8 cellular contexts compared by ENCODE assay signal in genomic region chr2:65437392-65438135, GRCh38. TPM values are rescaled to one million over a fixed set of nuclear protein-coding genes. Genes with fewer than 3 reads are reported as not detected.
DNase-seq lines count a peak whose midpoint lies in the region; ATAC-seq, FAIRE-seq and TF ChIP-seq lines count a peak whose summit lies in the region.

No MANE protein-coding gene starts in this region.

- no peak for FAIRE-seq in HepG2 (lab: Jason Lieb, UNC)

- H3K4ac ChIP-seq in IMR-90 (ENCODE audit: low read depth, low read length) = peak overlapping the region; percentile 34

- no peak for TF ChIP-seq CTCF in IMR-90 (conservative IDR thresholded peaks at IDR 0.05; ENCODE audit: low read depth, low read length)
- TF ChIP-seq CTCF in astrocyte of the cerebellum (IDR thresholded peaks at IDR 0.05; ENCODE audit: low read depth, low read length, missing control alignments) = no peak
- TF ChIP-seq CTCF in HepG2 (CRISPR knock-in tag; IDR thresholded peaks at IDR 0.05) = no peak

- POLR2A ChIA-PET in IMR-90 (lab: Charles Lee; ENCODE audit: unreplicated experiment) (no interaction called here), HepG2 (lab: Yijun Ruan, JAX) (interaction anchor here (0.6 to 5.5 kb wide), 23 partner anchors 10 to 783 kb away, joined by 3 to 66 read pairs (median 5); partner anchors contain the start of gene ACTR2)

- H3K4me2 ChIP-seq in IMR-90 (ENCODE audit: low read depth, low read length) (no peak overlapping the region), HepG2 (ENCODE audit: low read depth, low read length) (peak overlapping the region; percentile 96)

- H3K9ac ChIP-seq in IMR-90 (ENCODE audit: low read depth, low read length) (no peak overlapping the region), HepG2 (ENCODE audit: insufficient read depth, low read depth, low read length) (peak overlapping the region; percentile 90), subcutaneous abdominal adipose tissue (ENCODE audit: low read length in 5 of 5) (peak overlapping the region in 1 of 5 donors; percentile 62)

- H3K27ac ChIP-seq in IMR-90 (ENCODE audit: insufficient read depth, low read length) (no peak overlapping the region), HepG2 (ENCODE audit: extremely low read length, insufficient read depth, low read length) (peak overlapping the region; percentile 97), subcutaneous abdominal adipose tissue (ENCODE audit: low read depth, low read length) (peak overlapping the region; percentile 93)

- CTCF ChIA-PET in IMR-90 (lab: Yijun Ruan, JAX) = no interaction called here
- CTCF ChIA-PET in HepG2 (lab: Yijun Ruan, JAX; ENCODE audit: low intra/inter-chr PET ratio, low total read pairs) = no interaction called here

- intact Hi-C loops in IMR-90 (cut with micrococcal nuclease) = loop anchor here (2.0 to 10.0 kb wide), 2 partner anchors 115 to 373 kb away; no protein-coding TSS in a partner anchor
- intact Hi-C loops in HepG2 (cut with micrococcal nuclease; ENCODE audit: unreplicated experiment) = loop anchor here (2.0 kb wide), 1 partner anchor 45 kb away; no protein-coding TSS in a partner anchor

- H3K79me1 ChIP-seq in IMR-90 (ENCODE audit: low read depth in 1 of 2, low read length in 2 of 2) = peaks cover 0 to 4% of the 10 kb centered on the region in 2 experiments; a peak in 2 of 4 replicates

- BruUV-seq in IMR-90 (replicated peaks; lab: Mats Ljungman, UMichigan) = no TSS peak
- no TSS peak for BruUV-seq in HepG2 (replicated peaks; lab: Mats Ljungman, UMichigan)

- H3K79me2 ChIP-seq in HepG2 (ENCODE audit: insufficient read depth, low read length) = peaks cover 5% of the 10 kb centered on the region

- no peak overlapping the region; the same call in 1 of the 2 replicates for H4K91ac ChIP-seq in IMR-90 (ENCODE audit: insufficient read depth, low read depth, low read length)

- 0 out of 2 replicates have a peak overlapping the region, but pooled peaks have one; percentile 35 for H3K14ac ChIP-seq in IMR-90 (replicated peaks; ENCODE audit: low read depth, low read length)

- H2BK5ac ChIP-seq in IMR-90 (ENCODE audit: low read depth, low read length, poor library complexity, severe bottlenecking) = no peak overlapping the region

- H3K56ac ChIP-seq in IMR-90 (ENCODE audit: extremely low read depth, insufficient read depth, low read length) = no peak overlapping the region

- H2BK20ac ChIP-seq in IMR-90 (ENCODE audit: low read depth, low read length) = no peak overlapping the region; the same call in 1 of the 2 replicates

- ATAC-seq in IMR-90 (ENCODE audit: low read depth) (no peak), HepG2 (no peak)

- H2AK9ac ChIP-seq in IMR-90 (replicated peaks; ENCODE audit: low read depth, low read length, poor library complexity) = no peak overlapping the region

- H3K36me3 ChIP-seq in IMR-90 (ENCODE audit: control insufficient read depth, insufficient read depth, low read length) (no peaks in the 10 kb centered on the region), HepG2 (replicated peaks in 1 of 2; ENCODE audit: control insufficient read depth in 1 of 2, insufficient read depth in 2 of 2, low read length in 2 of 2) (no peaks in the 10 kb centered on the region), subcutaneous abdominal adipose tissue (ENCODE audit: control insufficient read depth in 5 of 5, insufficient read depth in 5 of 5, low read length in 5 of 5) (no peaks in the 10 kb centered on the region)

- H3K4me1 ChIP-seq in IMR-90 (ENCODE audit: control insufficient read depth, insufficient read depth, low read length) = peaks cover 5% of the 10 kb centered on the region; the same call in 1 of the 2 replicates
- H3K4me1 ChIP-seq in HepG2 (ENCODE audit: insufficient read depth, low read length) = peaks cover 49% of the 10 kb centered on the region
- H3K4me1 ChIP-seq in subcutaneous abdominal adipose tissue (ENCODE audit: control insufficient read depth in 5 of 5, insufficient read depth in 5 of 5, low read length in 5 of 5) = peaks cover 0 to 29% (median 20%) of the 10 kb centered on the region in 5 donors

- H4K5ac ChIP-seq in IMR-90 (ENCODE audit: low read depth, low read length) = no peak overlapping the region; the same call in 1 of the 2 replicates

- dilution Hi-C loops in IMR-90 (cut with HindIII; ENCODE audit: low sequenced_read_pairs, unreplicated experiment) = no loop called here

- TF ChIP-seq RAD21 in IMR-90 (IDR thresholded peaks at IDR 0.05; ENCODE audit: low read length) (no peak), HepG2 (CRISPR knock-in tag; IDR thresholded peaks at IDR 0.05) (no peak)

- TF ChIP-seq POLR2A in IMR-90 (IDR thresholded peaks at IDR 0.05; ENCODE audit: low read depth, low read length) = no peak
- TF ChIP-seq POLR2A in HepG2 (IDR thresholded peaks at IDR 0.05; ENCODE audit: insufficient read depth in 1 of 2, low read depth in 2 of 2, low read length in 2 of 2) = no peak; a peak in 1 of 4 replicates

- H3K4me3 ChIP-seq in IMR-90 (ENCODE audit: insufficient read depth, low read depth, low read length) (no peak overlapping the region), astrocyte of the cerebellum (ENCODE audit: low read depth, low read length) (peak overlapping the region; percentile 70), HepG2 (replicated peaks in 1 of 3; ENCODE audit: insufficient read depth in 1 of 3, low read depth in 2 of 3, low read length in 3 of 3) (peak overlapping the region; percentile 63 to 82 (median 80)), subcutaneous abdominal adipose tissue (ENCODE audit: low read depth in 1 of 5, low read length in 5 of 5) (peak overlapping the region in 2 of 5 donors; percentile 78 to 82)

- peak overlapping the region; percentile 48 to 67; a peak in 3 of 4 replicates for H4K8ac ChIP-seq in IMR-90 (ENCODE audit: low read depth in 2 of 2, low read length in 2 of 2)

- no peak overlapping the region for H2AK5ac ChIP-seq in IMR-90 (ENCODE audit: low read depth, low read length)

- H3K27me3 ChIP-seq in IMR-90 (ENCODE audit: control insufficient read depth, insufficient read depth, low read length) = no peaks in the 10 kb centered on the region; the same call in 1 of the 2 replicates
- H3K27me3 ChIP-seq in HepG2 (ENCODE audit: control insufficient read depth in 1 of 2, insufficient read depth in 2 of 2, low read length in 2 of 2) = no peaks in the 10 kb centered on the region; a peak in 1 of 5 replicates
- H3K27me3 ChIP-seq in subcutaneous abdominal adipose tissue (ENCODE audit: control insufficient read depth in 5 of 5, insufficient read depth in 4 of 5, low read length in 5 of 5) = no peaks in the 10 kb centered on the region

- no peak overlapping the region; the same call in 1 of the 3 replicates for H2BK15ac ChIP-seq in IMR-90 (ENCODE audit: low read depth, low read length)

- H3K18ac ChIP-seq in IMR-90 (ENCODE audit: low read depth, low read length) = no peak overlapping the region

- no peak overlapping the region for H3K23ac ChIP-seq in IMR-90 (ENCODE audit: low read depth, low read length)

- H2BK120ac ChIP-seq in IMR-90 (ENCODE audit: low read depth, low read length) = peak overlapping the region; percentile 44; the same call in 1 of the 2 replicates

- H4K20me1 ChIP-seq in IMR-90 (ENCODE audit: insufficient read depth, low read length) (no peaks in the 10 kb centered on the region), HepG2 (ENCODE audit: insufficient read depth, low read length) (no peaks in the 10 kb centered on the region)

- in situ Hi-C loops in IMR-90 (cut with MboI; ENCODE audit: low sequenced_read_pairs) (loop anchor here (5.0 kb wide), 1 partner anchor 105 kb away; no protein-coding TSS in a partner anchor), astrocyte of the cerebellum (cut with HindIII; ENCODE audit: low sequenced_read_pairs) (no loop called here), HepG2 (cut with HindIII; ENCODE audit: extremely low pct_ligation_motif_present, low pct_unique_long_range_greater_than_20kb) (loop anchor here (10.0 kb wide), 1 partner anchor 117 kb away; no protein-coding TSS in a partner anchor)

- H3K9me1 ChIP-seq in IMR-90 (ENCODE audit: insufficient read depth, low read length) = no peaks in the 10 kb centered on the region; the same call in 1 of the 2 replicates

- WGBS in IMR-90 (ENCODE audit: extremely low coverage in 2 of 2, insufficient read length in 1 of 2), 2 experiments = 91% methylated on average over 7 of the region's 9 CpGs; no CpG with 5 or more reads in 1 of the 2 experiments
- WGBS in HepG2 (ENCODE audit: low lambda C conversion rate) = under 1% methylated on average over 9 of the region's 9 CpGs

- TF ChIP-seq EP300 in HepG2 (IDR thresholded peaks at IDR 0.05; ENCODE audit: low read depth in 2 of 2, low read length in 2 of 2) (no peak), HepG2 (CRISPR knock-in tag; IDR thresholded peaks at IDR 0.05; ENCODE audit: borderline replicate concordance) (no peak)

- DNase-seq in IMR-90 (no peak), astrocyte of the cerebellum (ENCODE audit: low read depth) (no peak), HepG2 (ENCODE audit: low spot score) (no peak), DMS114 treated with DMSO at 0.1 percent for 48 hours (lab: John Stamatoyannopoulos, UW; ENCODE audit: unreplicated experiment) (no peak), medulla oblongata (ENCODE audit: extremely low spot score) (no peak), DMS53 treated with DMSO at 0.1 percent for 48 hours (lab: John Stamatoyannopoulos, UW; ENCODE audit: unreplicated experiment) (no peak)
- DNase-seq in stimulated activated CD4-positive, alpha-beta T cell treated with anti-CD3 and anti-CD28 coated beads, Interleukin-4, amount 100 ng/mL, for 24 hours = no peak

- H2AFZ ChIP-seq in IMR-90 (replicated peaks; ENCODE audit: low read length, poor library complexity) (no peak overlapping the region), HepG2 (ENCODE audit: low read length) (no peak overlapping the region)

- H3K9me3 ChIP-seq in IMR-90 (ENCODE audit: control insufficient read depth, insufficient read depth, low read length) = no peaks in the 10 kb centered on the region
- H3K9me3 ChIP-seq in HepG2 (ENCODE audit: low read length) = no peaks in the 10 kb centered on the region
- H3K9me3 ChIP-seq in subcutaneous abdominal adipose tissue (ENCODE audit: control insufficient read depth in 5 of 5, low read length in 5 of 5) = no peaks in the 10 kb centered on the region

RNA-seq across cellular contexts. Expression of gene SPRED2, which starts 5.2 kb away (rescaled TPM):
- total RNA-seq in IMR-90 (2012; rRNA removed) (4.7 and 4.8 TPM in 2 replicates), HepG2 (2016; rRNA removed; fragmentation: Illumina TruSeq; extraction: Trizol) (13.0 and 17.7 TPM in 2 replicates)
- polyA plus RNA-seq in IMR-90 (2012; rRNA removed) (18.7 and 19.1 TPM in 2 replicates), HepG2 (2011; rRNA removed) (34.4 and 37.0 TPM in 2 replicates)
- 12.6 and 28.8 TPM in 2 replicates for polyA plus RNA-seq in IMR-90 (2012; cell fraction: cytosol; rRNA removed)
- 23.1 and 31.2 TPM in 2 replicates for polyA plus RNA-seq in IMR-90 (2012; cell fraction: nucleus; rRNA removed; ENCODE audit: low replicate concordance)
- 8.2 and 14.6 TPM in 2 replicates for total RNA-seq in HepG2 (2016; cell fraction: cytosol; rRNA removed; fragmentation: Illumina TruSeq; extraction: Trizol; ENCODE audit: low read depth)
- total RNA-seq in HepG2 (2016; cell fraction: insoluble cytoplasmic fraction; rRNA removed; fragmentation: Illumina TruSeq; extraction: Trizol) = 13.6 and 15.0 TPM in 2 replicates
- total RNA-seq in HepG2 (2016; cell fraction: membrane; rRNA removed; fragmentation: Illumina TruSeq; extraction: Trizol) = 14.7 and 17.3 TPM in 2 replicates
- 17.1 and 21.0 TPM in 2 replicates for total RNA-seq in HepG2 (2016; cell fraction: nucleus; rRNA removed; fragmentation: Illumina TruSeq; extraction: Trizol)
- 35.1 and 36.7 TPM in 2 replicates for polyA plus RNA-seq in HepG2 (2011; cell fraction: cytosol; rRNA removed)
- 42.3 and 51.3 TPM in 2 replicates for polyA plus RNA-seq in HepG2 (2011; cell fraction: nucleus; rRNA removed)
- polyA plus RNA-seq in HepG2 (2012) = 50.2 and 57.7 TPM in 2 replicates
- 7.2 and 7.7 TPM in 2 replicates for polyA plus RNA-seq in HepG2 (2016; cell fraction: cytosol; fragmentation: Illumina TruSeq; extraction: Trizol; ENCODE audit: low read depth)
- polyA plus RNA-seq in HepG2 (2016; cell fraction: insoluble cytoplasmic fraction; fragmentation: Illumina TruSeq; extraction: Trizol; ENCODE audit: low read depth) = 35.3 and 42.4 TPM in 2 replicates
- 18.9 and 19.9 TPM in 2 replicates for polyA plus RNA-seq in HepG2 (2016; cell fraction: membrane; fragmentation: Illumina TruSeq; extraction: Trizol; ENCODE audit: low read depth)
- 39.6 and 40.2 TPM in 2 replicates for polyA plus RNA-seq in HepG2 (2016; cell fraction: nucleus; fragmentation: Illumina TruSeq; extraction: Trizol; ENCODE audit: insufficient read depth, low read depth)
- polyA minus RNA-seq in HepG2 (2011; rRNA and poly(A)+ RNA removed; ENCODE audit: low replicate concordance) = 4.9 and 74.4 TPM in 2 replicates
- polyA minus RNA-seq in HepG2 (2011; cell fraction: cytosol; rRNA and poly(A)+ RNA removed) = 42.6 and 50.6 TPM in 2 replicates
- polyA minus RNA-seq in HepG2 (2011; cell fraction: nucleus; rRNA and poly(A)+ RNA removed) = 36.3 and 43.9 TPM in 2 replicates
